8 cellular contexts compared by ENCODE assay signal in the genomic region with DNA sequence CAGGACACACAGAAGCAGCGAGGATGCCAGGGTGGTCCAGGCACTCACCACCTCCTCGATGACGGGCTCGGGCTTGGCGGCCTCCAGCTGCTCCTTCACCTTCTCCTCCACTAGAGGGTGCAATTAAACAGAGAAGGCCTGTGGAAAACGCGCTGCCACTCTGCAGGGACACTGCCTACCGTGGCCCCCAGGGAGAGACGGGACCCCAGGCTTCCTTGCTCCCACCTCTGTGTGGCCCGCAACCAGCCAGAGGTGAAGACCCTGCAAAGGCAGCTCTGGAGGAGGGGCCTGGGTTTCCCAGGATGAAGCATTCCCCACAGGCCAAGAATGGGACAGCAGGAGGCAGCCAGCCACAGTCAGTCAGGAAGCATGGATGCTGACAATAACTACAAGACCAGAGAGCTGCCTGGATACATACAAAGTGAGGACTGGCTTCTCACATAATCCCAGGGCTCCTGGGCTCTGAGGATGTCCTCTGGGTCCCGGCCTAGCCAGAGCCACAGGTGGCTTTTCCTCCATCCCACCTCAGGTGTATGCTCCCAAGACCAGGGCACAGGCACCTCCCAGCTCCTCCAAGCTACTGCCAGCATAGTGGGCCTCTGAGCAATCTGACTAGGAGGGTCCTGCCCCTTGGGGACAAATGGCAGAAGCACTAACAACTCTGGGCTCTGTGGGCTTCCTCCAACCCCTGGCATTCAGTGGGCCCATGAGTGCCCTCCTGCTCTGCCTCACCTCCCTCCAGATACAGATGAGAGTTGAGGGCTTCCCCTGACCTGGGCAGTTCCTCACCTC. TPM values are rescaled to one million over a fixed set of nuclear protein-coding genes. Genes with fewer than 3 reads are reported as not detected.
DNase-seq lines count a peak whose midpoint lies in the region; FAIRE-seq and TF ChIP-seq lines count a peak whose summit lies in the region.

No MANE protein-coding gene starts in this region.

- no peak overlapping the region for H2AFZ ChIP-seq in mesenchymal stem cell (ENCODE audit: low read depth, low read length)

- intact Hi-C loops in vagina (cut with DNase I), result loop anchor here (10.0 kb wide), 2 partner anchors 81 to 401 kb away; no protein-coding TSS in a partner anchor

- no peak overlapping the region for H2AK5ac ChIP-seq in mesenchymal stem cell (ENCODE audit: low read length, severe bottlenecking)

- H3K36me3 ChIP-seq in mesenchymal stem cell (ENCODE audit: control insufficient read depth in 1 of 2, insufficient read depth in 2 of 2, low read depth in 1 of 2, low read length in 2 of 2), result peaks cover 83 to 98% of the 10 kb centered on the region in 2 experiments
- peaks cover 0 to 65% of the 10 kb centered on the region in 2 donors for H3K36me3 ChIP-seq in vagina

- no peak overlapping the region for H2BK5ac ChIP-seq in mesenchymal stem cell (ENCODE audit: low read depth, low read length, poor library complexity, severe bottlenecking)

- no peak overlapping the region for H3K23ac ChIP-seq in mesenchymal stem cell (ENCODE audit: low read length in 2 of 2)

- H4K91ac ChIP-seq in mesenchymal stem cell (ENCODE audit: low read length), result no peak overlapping the region

- H3K27ac ChIP-seq in VCaP, result no peak overlapping the region
- H3K27ac ChIP-seq in mesenchymal stem cell (ENCODE audit: low read length, poor library complexity, severe bottlenecking), result no peak overlapping the region
- no peak overlapping the region for H3K27ac ChIP-seq in vagina

- H3K27me3 ChIP-seq in mesenchymal stem cell (ENCODE audit: control insufficient read depth in 1 of 2, insufficient read depth in 1 of 2, low read length in 2 of 2) (no peaks in the 10 kb centered on the region), vagina (no peaks in the 10 kb centered on the region)

- H2BK15ac ChIP-seq in mesenchymal stem cell (ENCODE audit: low read depth, poor library complexity, severe bottlenecking), result no peak overlapping the region

- no peak overlapping the region for H3K4me2 ChIP-seq in mesenchymal stem cell (ENCODE audit: low read length, poor library complexity, severe bottlenecking)

- FAIRE-seq in GM12892 (lab: Jason Lieb, UNC), result peak; percentile 83

- peak overlapping the region in 1 of 2 experiments; percentile 31 for H3K4ac ChIP-seq in mesenchymal stem cell (ENCODE audit: low read depth in 1 of 2, low read length in 2 of 2)

- no peak overlapping the region for H4K8ac ChIP-seq in mesenchymal stem cell (ENCODE audit: low read length)

- H3K4me3 ChIP-seq in mesenchymal stem cell (ENCODE audit: insufficient read depth in 1 of 2, low read depth in 1 of 2, low read length in 2 of 2) (no peak overlapping the region), vagina (no peak overlapping the region)

- no peak overlapping the region for H2BK120ac ChIP-seq in mesenchymal stem cell (ENCODE audit: low read depth, low read length)

- H3K18ac ChIP-seq in mesenchymal stem cell (ENCODE audit: low read depth in 1 of 2, low read length in 2 of 2), result no peak overlapping the region

- peaks cover 69% of the 10 kb centered on the region for H3K79me1 ChIP-seq in mesenchymal stem cell (replicated peaks; ENCODE audit: low read length, poor library complexity, severe bottlenecking)

- WGBS in mesenchymal stem cell, result 61% methylated on average over 11 of the region's 11 CpGs

- no peak overlapping the region for H3K14ac ChIP-seq in mesenchymal stem cell (ENCODE audit: low read length in 2 of 2)

- peaks cover 12% of the 10 kb centered on the region for H3K4me1 ChIP-seq in mesenchymal stem cell (ENCODE audit: control insufficient read depth, insufficient read depth, low read depth, low read length)
- peaks cover 55% of the 10 kb centered on the region for H3K4me1 ChIP-seq in vagina

- no peak overlapping the region for H3K9ac ChIP-seq in mesenchymal stem cell (ENCODE audit: low read length)

- DNase-seq in 8988T (peak; percentile 81), GM12892 (ENCODE audit: insufficient read length) (peak; percentile 69), mesenchymal stem cell (peak; percentile 57), vagina (ENCODE audit: extremely low spot score in 2 of 2) (no peak), middle frontal gyrus (ENCODE audit: extremely low spot score, low spot score) (no peak), H4 (ENCODE audit: low spot score) (no peak)
- peak; percentile 14 for DNase-seq in effector CD4-positive, alpha-beta T cell

- TF ChIP-seq POLR2A in GM12892 (IDR thresholded peaks at IDR 0.05; ENCODE audit: low read depth, low read length) (no peak), vagina (IDR thresholded peaks at IDR 0.05) (no peak)

- TF ChIP-seq CTCF in VCaP (conservative IDR thresholded peaks at IDR 0.05) (peak; percentile 83), vagina (IDR thresholded peaks at IDR 0.05) (peak in 2 of 3 experiments; percentile 5 to 36)

- H3K9me3 ChIP-seq in mesenchymal stem cell (ENCODE audit: control insufficient read depth, low read length) (peaks cover 6% of the 10 kb centered on the region), vagina (no peaks in the 10 kb centered on the region)

- H2BK12ac ChIP-seq in mesenchymal stem cell (ENCODE audit: low read length in 2 of 2), result no peak overlapping the region

RNA-seq across cellular contexts. Expression of gene PTH1R, which starts 46.2 kb away (rescaled TPM):
- polyA plus RNA-seq in GM12892 (2012; ENCODE audit: missing spikeins), result not detected
- 0.15 TPM for polyA plus RNA-seq in mesenchymal stem cell (2013, experiment 1 of 2)
- polyA plus RNA-seq in mesenchymal stem cell (2013, experiment 2 of 2), result 0.27 TPM
- total RNA-seq in vagina, result 13.0 TPM
- total RNA-seq in H4 (2014; rRNA removed; shearing (Covaris generic)), result 0.43 TPM in 1 of 2 replicates, not detected in the other

RNA-seq across cellular contexts. Expression of gene CCDC12, which starts 52.8 kb away (rescaled TPM):
- 48.6 TPM for polyA plus RNA-seq in GM12892 (2012; ENCODE audit: missing spikeins)
- polyA plus RNA-seq in mesenchymal stem cell (2013, experiment 1 of 2), result 25.6 TPM
- polyA plus RNA-seq in mesenchymal stem cell (2013, experiment 2 of 2), result 26.2 TPM
- 55.5 TPM for total RNA-seq in vagina
- total RNA-seq in H4 (2014; rRNA removed; shearing (Covaris generic)), result 15.1 and 16.0 TPM in 2 replicates

RNA-seq across cellular contexts. Expression of gene NBEAL2, which starts 55.7 kb away (rescaled TPM):
- polyA plus RNA-seq in GM12892 (2012; ENCODE audit: missing spikeins), result 79.6 TPM
- 2.0 TPM for polyA plus RNA-seq in mesenchymal stem cell (2013, experiment 1 of 2)
- polyA plus RNA-seq in mesenchymal stem cell (2013, experiment 2 of 2), result 1.7 TPM
- 227 TPM for total RNA-seq in vagina
- 3.3 and 4.0 TPM in 2 replicates for total RNA-seq in H4 (2014; rRNA removed; shearing (Covaris generic))

Comparison
In these comparisons a context has a peak if more than half of its experiments do, and no peak if none do; other contexts are left out.
1. DNase-seq: peak in 8988T (single experiment), GM12892 (single experiment), effector CD4-positive, alpha-beta T cell (single experiment) and mesenchymal stem cell (single experiment); none in vagina (0 of 2), middle frontal gyrus (single experiment) and H4 (single experiment).
2. RNA of gene NBEAL2, which starts 55.7 kb away (total RNA-seq): 227 TPM in vagina (single experiment); 3.3 to 4.0 TPM in H4; every median in the first group is over 10 times any median in the second.